In genomic region chrX:74187211-74187610, GRCh38 we compare ENCODE assay signal across 17 cellular contexts.
"Had no signal": no experiment of that assay in that cellular context is flagged by ENCODE, and none has a peak within 500 bp of the region (broad histone marks: within the 10 kb centered on the region; RNA-seq: fewer than 3 reads in every experiment).

No MANE protein-coding gene starts in this region.

- ATAC-seq: activated CD8-positive, alpha-beta T cell treated with anti-CD3 and anti-CD28 coated beads for 36 hours; gastrocnemius medialis; heart left ventricle; naive thymus-derived CD8-positive, alpha-beta T cell; pancreas; sciatic nerve; stimulated activated memory B cell treated with anti-CD40 and anti-IgM and Interleukin-4, amounts not matched to agents 10 μg/mL and 1 μg/mL and 100 μg/mL, for 72 hours had no signal

- H3K4me3 ChIP-seq: esophagus squamous epithelium, gastrocnemius medialis, heart left ventricle, pancreas, testis had no signal

- H3K27ac ChIP-seq: esophagus squamous epithelium, gastrocnemius medialis, heart left ventricle, pancreas, testis had no signal

- H3K27me3 ChIP-seq: esophagus squamous epithelium, gastrocnemius medialis, pancreas, testis had no signal

- H3K36me3 ChIP-seq: esophagus squamous epithelium, gastrocnemius medialis, heart left ventricle, pancreas had no signal

- H3K9me3 ChIP-seq: esophagus squamous epithelium, gastrocnemius medialis, heart left ventricle, pancreas, testis had no signal

- DNase-seq: activated CD4-positive, alpha-beta T cell treated with anti-CD3 and anti-CD28 coated beads, Interleukin-2, amount 10 ng/mL, durations not matched to agents 24 days and 14 days; activated CD8-positive, alpha-beta T cell treated with anti-CD3 and anti-CD28 coated beads for 36 hours; activated naive CD4-positive, alpha-beta T cell treated with Interleukin-2 at 50 U/mL for 16 hours; activated T-cell treated with anti-CD3 and anti-CD28 coated beads, Interleukin-2, amount 50 U/mL, for 24 hours; aorta; effector memory CD4-positive, alpha-beta T cell; esophagus squamous epithelium; gastrocnemius medialis; heart left ventricle; kidney glomerular epithelial cell; mesenchymal stem cell; naive thymus-derived CD8-positive, alpha-beta T cell; pancreas; stimulated activated CD4-positive, alpha-beta T cell treated with anti-CD3 and anti-CD28 coated beads, Interleukin-4, amount 100 ng/mL, for 4 hours; testis had no signal

- H3K4me1 ChIP-seq: esophagus squamous epithelium, heart left ventricle, pancreas, testis had no signal
